In genomic region chr18:62716679-62717058, GRCh38 we compare ENCODE assay signal across 1 cellular context.
TF ChIP-seq lines count a peak whose summit lies in the region.

No MANE protein-coding gene starts in this region.

TF ChIP-seq in K562, 482 proteins besides CTCF, POLR2A, EP300 and RAD21 (continued from another document):
- TF ChIP-seq CEBPZ (IDR thresholded peaks at IDR 0.05; ENCODE audit: borderline replicate concordance, low read depth, low read length): no peak
- TF ChIP-seq SAFB (IDR thresholded peaks at IDR 0.05; ENCODE audit: borderline replicate concordance, low read depth, low read length): 0 out of 2 replicates have a peak, but pooled peaks have one; percentile 2
- TF ChIP-seq ZNF707 (CRISPR knock-in tag; conservative IDR thresholded peaks at IDR 0.05): no peak
- peak; percentile 23; the same call in 1 of the 2 replicates for TF ChIP-seq ZFX (CRISPR knock-in tag; IDR thresholded peaks at IDR 0.05)
- no peak for TF ChIP-seq BCL6 (CRISPR knock-in tag; IDR thresholded peaks at IDR 0.05)
- TF ChIP-seq MTF1 (CRISPR knock-in tag; IDR thresholded peaks at IDR 0.05; ENCODE audit: borderline replicate concordance): no peak
- no peak for TF ChIP-seq SP2 (IDR thresholded peaks at IDR 0.05; ENCODE audit: extremely low read depth, low read depth, low read length, poor library complexity, severe bottlenecking)
- TF ChIP-seq SIN3B (IDR thresholded peaks at IDR 0.05; ENCODE audit: low read depth): no peak
- TF ChIP-seq VEZF1 (CRISPR knock-in tag; IDR thresholded peaks at IDR 0.05): peak; percentile 39; the same call in 1 of the 2 replicates
- TF ChIP-seq, protein P1, sequence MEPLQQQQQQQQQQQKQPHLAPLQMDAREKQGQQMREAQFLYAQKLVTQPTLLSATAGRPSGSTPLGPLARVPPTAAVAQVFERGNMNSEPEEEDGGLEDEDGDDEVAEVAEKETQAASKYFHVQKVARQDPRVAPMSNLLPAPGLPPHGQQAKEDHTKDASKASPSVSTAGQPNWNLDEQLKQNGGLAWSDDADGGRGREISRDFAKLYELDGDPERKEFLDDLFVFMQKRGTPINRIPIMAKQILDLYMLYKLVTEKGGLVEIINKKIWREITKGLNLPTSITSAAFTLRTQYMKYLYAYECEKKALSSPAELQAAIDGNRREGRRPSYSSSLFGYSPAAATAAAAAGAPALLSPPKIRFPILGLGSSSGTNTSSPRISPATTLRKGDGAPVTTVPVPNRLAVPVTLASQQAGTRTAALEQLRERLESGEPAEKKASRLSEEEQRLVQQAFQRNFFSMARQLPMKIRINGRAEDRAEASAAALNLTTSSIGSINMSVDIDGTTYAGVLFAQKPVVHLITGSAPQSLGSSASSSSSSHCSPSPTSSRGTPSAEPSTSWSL (CRISPR knock-in tag; IDR thresholded peaks at IDR 0.05; ENCODE audit: borderline replicate concordance): no peak
TF ChIP-seq in K562: peak in this region for 10.
